ENCODE assay signal across 8 cellular contexts in genomic region chr14:39114073-39114838, GRCh38. TPM values are rescaled to one million over a fixed set of nuclear protein-coding genes. Genes with fewer than 3 reads are reported as not detected.
DNase-seq lines count a peak whose midpoint lies in the region; ATAC-seq and TF ChIP-seq lines count a peak whose summit lies in the region.

GEMIN2 (plus strand) TSS chr14:39114323; CDS start chr14:39114339, 16 bp downstream.

- peak within 1 kb of the TSS; percentile 77 to 92 for H3K27ac ChIP-seq in coronary artery
- H3K27ac ChIP-seq in layer of hippocampus (ENCODE audit: low read depth, low read length), result peak within 1 kb of the TSS; percentile 77

- no peaks in the 10 kb centered on the region for H3K9me3 ChIP-seq in BE2C

- peak; percentile 89 for ATAC-seq in HG03460 (IDR thresholded peaks at IDR 0.05; ENCODE audit: unreplicated experiment)

- peaks cover 9% of the 10 kb centered on the region for H3K36me3 ChIP-seq in BE2C

- DNase-seq in BE2C (peak; percentile 90), GM19240 (ENCODE audit: insufficient read length, low spot score) (peak; percentile 63), NCI-H526 (lab: John Stamatoyannopoulos, UW) (peak; percentile 93 to 97), coronary artery (ENCODE audit: low spot score) (peak; percentile 92)
- peak; percentile 97 for DNase-seq in activated CD4-positive, alpha-beta T cell treated with anti-CD3 and anti-CD28 coated beads for 48 hours
- peak; percentile 87 to 91 for DNase-seq in stimulated activated CD4-positive, alpha-beta T cell treated with anti-CD3 and anti-CD28 coated beads, Interleukin-1b, Interleukin-23, amount 100 ng/mL, for 4 hours (ENCODE audit: low read depth in 2 of 2)

- TF ChIP-seq CTCF in BE2C (IDR thresholded peaks at IDR 0.05; ENCODE audit: low read depth, low read length), result no peak
- no peak for TF ChIP-seq CTCF in coronary artery (IDR thresholded peaks at IDR 0.05)

- H3K4me1 ChIP-seq in BE2C, result no peaks in the 10 kb centered on the region

- no peaks in the 10 kb centered on the region for H3K27me3 ChIP-seq in BE2C
- no peaks in the 10 kb centered on the region for H3K27me3 ChIP-seq in layer of hippocampus (ENCODE audit: control insufficient read depth, insufficient read depth, low read length)

- H3K4me3 ChIP-seq in BE2C (ENCODE audit: low read depth, low read length) (peak within 1 kb of the TSS; percentile 70), coronary artery (peak within 1 kb of the TSS; percentile 100)

RNA-seq across cellular contexts. Expression of gene GEMIN2, which starts in this region (rescaled TPM):
- 16.5 TPM for polyA plus RNA-seq in BE2C (2012; ENCODE audit: insufficient read depth, insufficient read length, low read depth)

Comparison
In these comparisons a context has a peak if more than half of its experiments do, and no peak if none do; other contexts are left out.
1. Peak in every context shown above with its lines: DNase-seq, ATAC-seq, H3K4me3 ChIP-seq and H3K27ac ChIP-seq.